In the genomic region with DNA sequence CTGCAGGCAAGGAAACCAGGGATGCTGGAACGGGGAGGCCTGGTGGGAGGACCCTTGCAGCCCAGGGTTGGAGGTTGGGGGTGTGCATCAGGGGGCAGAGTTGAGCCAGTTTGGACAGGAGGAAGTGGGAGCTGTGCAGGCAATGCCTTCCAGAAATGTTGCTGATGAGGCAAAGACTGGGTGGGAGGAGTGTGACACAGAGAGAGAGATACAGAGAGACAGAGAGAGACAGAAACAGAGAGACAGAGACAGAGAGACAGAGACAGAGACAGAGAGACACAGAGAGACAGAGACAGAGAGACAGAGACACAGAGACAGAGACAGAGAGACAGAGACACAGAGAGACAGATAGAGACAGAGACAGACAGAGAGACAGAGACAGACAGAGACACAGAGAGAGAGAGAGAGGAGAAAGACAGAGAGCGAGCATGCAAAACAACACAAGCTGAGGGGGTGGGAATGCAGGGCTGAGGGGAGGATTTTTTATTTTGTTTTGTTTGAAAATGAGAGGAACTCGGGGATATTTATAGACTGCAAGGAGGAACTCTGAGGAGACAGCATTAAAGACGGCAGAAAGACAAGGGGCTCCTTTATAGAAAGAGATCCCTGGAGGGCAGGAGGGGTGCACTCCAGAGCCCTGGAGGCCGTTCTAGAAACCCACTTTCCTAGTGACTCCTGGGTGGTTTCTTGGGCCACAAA, we compare ENCODE assay signal across 2 cellular contexts.
A peak's percentile ranks its signal among the peaks of the same experiment; 100 is the strongest.
TF ChIP-seq lines count a peak whose summit lies in the region.

No MANE protein-coding gene starts in this region.

TF ChIP-seq in A549, 52 proteins besides CTCF, POLR2A, EP300 and RAD21:
- TF ChIP-seq ZNF302 (CRISPR knock-in tag; IDR thresholded peaks at IDR 0.05) (no peak), MAFK (IDR thresholded peaks at IDR 0.05; ENCODE audit: partially characterized antibody) (peak; percentile 80)
TF ChIP-seq in A549: peak in this region for 1.

TF ChIP-seq in H1, 55 proteins besides CTCF, POLR2A, EP300 and RAD21:
- TF ChIP-seq CBX8 (IDR thresholded peaks at IDR 0.05; ENCODE audit: borderline replicate concordance, low read depth, low read length) (no peak), TCF12 (IDR thresholded peaks at IDR 0.05; ENCODE audit: low read depth, low read length) (no peak), TBP (IDR thresholded peaks at IDR 0.05; ENCODE audit: low read depth, low read length) (no peak), FOSL1 (IDR thresholded peaks at IDR 0.05; ENCODE audit: insufficient read depth, low read depth, low read length) (no peak), BRCA1 (IDR thresholded peaks at IDR 0.05; ENCODE audit: low read depth, low read length) (no peak), SUZ12 (IDR thresholded peaks at IDR 0.05; ENCODE audit: low read length) (no peak), SIN3A (conservative IDR thresholded peaks at IDR 0.05 in 1 of 2, IDR thresholded peaks at IDR 0.05 in 1 of 2; ENCODE audit: low read depth in 1 of 2, low read length in 2 of 2) (no peak), POU5F1 (IDR thresholded peaks at IDR 0.05; ENCODE audit: low read depth, low read length) (no peak), RBBP5 (IDR thresholded peaks at IDR 0.05; ENCODE audit: borderline replicate concordance, low read depth, low read length) (no peak), JUND (IDR thresholded peaks at IDR 0.05; ENCODE audit: low read length) (no peak), PHF8 (conservative IDR thresholded peaks at IDR 0.05; ENCODE audit: low read depth, low read length) (no peak), POLR2AphosphoS5 (IDR thresholded peaks at IDR 0.05; ENCODE audit: low read depth, low read length) (no peak)
- TF ChIP-seq, protein P1, sequence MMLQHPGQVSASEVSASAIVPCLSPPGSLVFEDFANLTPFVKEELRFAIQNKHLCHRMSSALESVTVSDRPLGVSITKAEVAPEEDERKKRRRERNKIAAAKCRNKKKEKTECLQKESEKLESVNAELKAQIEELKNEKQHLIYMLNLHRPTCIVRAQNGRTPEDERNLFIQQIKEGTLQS (IDR thresholded peaks at IDR 0.05; ENCODE audit: insufficient read depth, low read depth, low read length): no peak
- TF ChIP-seq, protein P2, sequence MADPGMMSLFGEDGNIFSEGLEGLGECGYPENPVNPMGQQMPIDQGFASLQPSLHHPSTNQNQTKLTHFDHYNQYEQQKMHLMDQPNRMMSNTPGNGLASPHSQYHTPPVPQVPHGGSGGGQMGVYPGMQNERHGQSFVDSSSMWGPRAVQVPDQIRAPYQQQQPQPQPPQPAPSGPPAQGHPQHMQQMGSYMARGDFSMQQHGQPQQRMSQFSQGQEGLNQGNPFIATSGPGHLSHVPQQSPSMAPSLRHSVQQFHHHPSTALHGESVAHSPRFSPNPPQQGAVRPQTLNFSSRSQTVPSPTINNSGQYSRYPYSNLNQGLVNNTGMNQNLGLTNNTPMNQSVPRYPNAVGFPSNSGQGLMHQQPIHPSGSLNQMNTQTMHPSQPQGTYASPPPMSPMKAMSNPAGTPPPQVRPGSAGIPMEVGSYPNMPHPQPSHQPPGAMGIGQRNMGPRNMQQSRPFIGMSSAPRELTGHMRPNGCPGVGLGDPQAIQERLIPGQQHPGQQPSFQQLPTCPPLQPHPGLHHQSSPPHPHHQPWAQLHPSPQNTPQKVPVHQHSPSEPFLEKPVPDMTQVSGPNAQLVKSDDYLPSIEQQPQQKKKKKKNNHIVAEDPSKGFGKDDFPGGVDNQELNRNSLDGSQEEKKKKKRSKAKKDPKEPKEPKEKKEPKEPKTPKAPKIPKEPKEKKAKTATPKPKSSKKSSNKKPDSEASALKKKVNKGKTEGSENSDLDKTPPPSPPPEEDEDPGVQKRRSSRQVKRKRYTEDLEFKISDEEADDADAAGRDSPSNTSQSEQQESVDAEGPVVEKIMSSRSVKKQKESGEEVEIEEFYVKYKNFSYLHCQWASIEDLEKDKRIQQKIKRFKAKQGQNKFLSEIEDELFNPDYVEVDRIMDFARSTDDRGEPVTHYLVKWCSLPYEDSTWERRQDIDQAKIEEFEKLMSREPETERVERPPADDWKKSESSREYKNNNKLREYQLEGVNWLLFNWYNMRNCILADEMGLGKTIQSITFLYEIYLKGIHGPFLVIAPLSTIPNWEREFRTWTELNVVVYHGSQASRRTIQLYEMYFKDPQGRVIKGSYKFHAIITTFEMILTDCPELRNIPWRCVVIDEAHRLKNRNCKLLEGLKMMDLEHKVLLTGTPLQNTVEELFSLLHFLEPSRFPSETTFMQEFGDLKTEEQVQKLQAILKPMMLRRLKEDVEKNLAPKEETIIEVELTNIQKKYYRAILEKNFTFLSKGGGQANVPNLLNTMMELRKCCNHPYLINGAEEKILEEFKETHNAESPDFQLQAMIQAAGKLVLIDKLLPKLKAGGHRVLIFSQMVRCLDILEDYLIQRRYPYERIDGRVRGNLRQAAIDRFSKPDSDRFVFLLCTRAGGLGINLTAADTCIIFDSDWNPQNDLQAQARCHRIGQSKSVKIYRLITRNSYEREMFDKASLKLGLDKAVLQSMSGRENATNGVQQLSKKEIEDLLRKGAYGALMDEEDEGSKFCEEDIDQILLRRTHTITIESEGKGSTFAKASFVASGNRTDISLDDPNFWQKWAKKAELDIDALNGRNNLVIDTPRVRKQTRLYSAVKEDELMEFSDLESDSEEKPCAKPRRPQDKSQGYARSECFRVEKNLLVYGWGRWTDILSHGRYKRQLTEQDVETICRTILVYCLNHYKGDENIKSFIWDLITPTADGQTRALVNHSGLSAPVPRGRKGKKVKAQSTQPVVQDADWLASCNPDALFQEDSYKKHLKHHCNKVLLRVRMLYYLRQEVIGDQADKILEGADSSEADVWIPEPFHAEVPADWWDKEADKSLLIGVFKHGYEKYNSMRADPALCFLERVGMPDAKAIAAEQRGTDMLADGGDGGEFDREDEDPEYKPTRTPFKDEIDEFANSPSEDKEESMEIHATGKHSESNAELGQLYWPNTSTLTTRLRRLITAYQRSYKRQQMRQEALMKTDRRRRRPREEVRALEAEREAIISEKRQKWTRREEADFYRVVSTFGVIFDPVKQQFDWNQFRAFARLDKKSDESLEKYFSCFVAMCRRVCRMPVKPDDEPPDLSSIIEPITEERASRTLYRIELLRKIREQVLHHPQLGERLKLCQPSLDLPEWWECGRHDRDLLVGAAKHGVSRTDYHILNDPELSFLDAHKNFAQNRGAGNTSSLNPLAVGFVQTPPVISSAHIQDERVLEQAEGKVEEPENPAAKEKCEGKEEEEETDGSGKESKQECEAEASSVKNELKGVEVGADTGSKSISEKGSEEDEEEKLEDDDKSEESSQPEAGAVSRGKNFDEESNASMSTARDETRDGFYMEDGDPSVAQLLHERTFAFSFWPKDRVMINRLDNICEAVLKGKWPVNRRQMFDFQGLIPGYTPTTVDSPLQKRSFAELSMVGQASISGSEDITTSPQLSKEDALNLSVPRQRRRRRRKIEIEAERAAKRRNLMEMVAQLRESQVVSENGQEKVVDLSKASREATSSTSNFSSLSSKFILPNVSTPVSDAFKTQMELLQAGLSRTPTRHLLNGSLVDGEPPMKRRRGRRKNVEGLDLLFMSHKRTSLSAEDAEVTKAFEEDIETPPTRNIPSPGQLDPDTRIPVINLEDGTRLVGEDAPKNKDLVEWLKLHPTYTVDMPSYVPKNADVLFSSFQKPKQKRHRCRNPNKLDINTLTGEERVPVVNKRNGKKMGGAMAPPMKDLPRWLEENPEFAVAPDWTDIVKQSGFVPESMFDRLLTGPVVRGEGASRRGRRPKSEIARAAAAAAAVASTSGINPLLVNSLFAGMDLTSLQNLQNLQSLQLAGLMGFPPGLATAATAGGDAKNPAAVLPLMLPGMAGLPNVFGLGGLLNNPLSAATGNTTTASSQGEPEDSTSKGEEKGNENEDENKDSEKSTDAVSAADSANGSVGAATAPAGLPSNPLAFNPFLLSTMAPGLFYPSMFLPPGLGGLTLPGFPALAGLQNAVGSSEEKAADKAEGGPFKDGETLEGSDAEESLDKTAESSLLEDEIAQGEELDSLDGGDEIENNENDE (IDR thresholded peaks at IDR 0.05; ENCODE audit: insufficient replicate concordance, low read length): no peak
